29 cellular contexts compared by ENCODE assay signal in the genomic region with DNA sequence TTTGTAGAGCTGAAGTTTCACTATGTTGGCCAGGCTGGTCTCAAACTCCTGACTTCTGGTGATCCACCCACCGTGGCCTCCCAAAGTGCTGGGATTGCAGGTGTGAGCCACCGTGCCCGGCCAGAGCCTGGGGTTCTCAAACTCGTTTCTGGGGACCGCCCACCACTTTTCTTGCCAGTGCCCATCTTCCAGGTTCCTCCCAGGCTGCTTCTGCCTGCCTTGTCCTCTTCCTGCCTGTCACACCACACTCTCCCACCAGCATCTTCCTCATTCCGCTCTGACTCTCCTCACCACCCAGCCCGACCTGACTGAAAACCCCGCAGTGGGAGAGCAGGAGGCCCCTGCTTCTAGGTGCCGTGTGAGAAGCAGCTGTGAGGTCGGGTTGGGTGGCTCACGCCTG. TPM values are rescaled to one million over a fixed set of nuclear protein-coding genes. Genes with fewer than 3 reads are reported as not detected.
DNase-seq lines count a peak whose midpoint lies in the region; ATAC-seq and TF ChIP-seq lines count a peak whose summit lies in the region.
"Had no signal": no experiment of that assay in that cellular context is flagged by ENCODE, and none has a peak within 500 bp of the region (broad histone marks: within the 10 kb centered on the region; RNA-seq: fewer than 3 reads in every experiment).

No MANE protein-coding gene starts in this region.

- CTCF ChIA-PET in CD4-positive, alpha-beta memory T cell (lab: Charles Lee; ENCODE audit: partially characterized antibody): no interaction called here

- peaks cover 9% of the 10 kb centered on the region for H3K4me1 Mint-ChIP-seq in activated naive CD4-positive, alpha-beta T cell treated with anti-CD3 and anti-CD28 coated beads, Interleukin-2, amount 50 U/mL, for 24 hours
- peaks cover 7% of the 10 kb centered on the region for H3K4me1 Mint-ChIP-seq in activated T-helper 1 cell treated with anti-CD3 and anti-CD28 coated beads, Interleukin-12 subunit alpha, Interleukin-12 subunit beta, Interleukin-2, Interleukin-4 antibody, amounts not matched to agents 30 ng/mL and 10 ng/mL and 1 ng/mL, durations not matched to agents 14 hours and 24 hours and 36 hours (ENCODE audit: low read depth)
- H3K4me1 Mint-ChIP-seq in progenitor cell of endocrine pancreas (ENCODE audit: low read depth): no peaks in the 10 kb centered on the region
- peaks cover 1 to 16% (median 7%) of the 10 kb centered on the region in 4 donors for H3K4me1 Mint-ChIP-seq in CD4-positive, alpha-beta memory T cell

- peak overlapping the region; percentile 85 for H3K27ac Mint-ChIP-seq in activated naive CD4-positive, alpha-beta T cell treated with anti-CD3 and anti-CD28 coated beads, Interleukin-2, amount 50 U/mL, for 24 hours
- no peak overlapping the region for H3K27ac Mint-ChIP-seq in activated T-helper 1 cell treated with anti-CD3 and anti-CD28 coated beads, Interleukin-12 subunit alpha, Interleukin-12 subunit beta, Interleukin-2, Interleukin-4 antibody, amounts not matched to agents 30 ng/mL and 10 ng/mL and 1 ng/mL, durations not matched to agents 14 hours and 24 hours and 36 hours
- H3K27ac Mint-ChIP-seq in progenitor cell of endocrine pancreas: no peak overlapping the region
- H3K27ac Mint-ChIP-seq in CD4-positive, alpha-beta memory T cell: no peak overlapping the region
- H3K27ac Mint-ChIP-seq: T-helper 1 cell treated with Interleukin-12 subunit alpha and Interleukin-12 subunit beta and Interleukin-4 antibody, amounts not matched to agents 30 μg/mL and 1 μg/mL, for 36 hours had no signal

- H3K4me3 ChIP-seq in CD4-positive, alpha-beta memory T cell (ENCODE audit: low read length in 2 of 2): no peak overlapping the region
- H3K4me3 ChIP-seq: A549, dorsolateral prefrontal cortex, esophagus muscularis mucosa, tibial artery had no signal

- H3K4me3 Mint-ChIP-seq in activated naive CD4-positive, alpha-beta T cell treated with anti-CD3 and anti-CD28 coated beads, Interleukin-2, amount 50 U/mL, for 24 hours: no peak overlapping the region
- peak overlapping the region; percentile 53 for H3K4me3 Mint-ChIP-seq in activated T-helper 1 cell treated with anti-CD3 and anti-CD28 coated beads, Interleukin-12 subunit alpha, Interleukin-12 subunit beta, Interleukin-2, Interleukin-4 antibody, amounts not matched to agents 30 ng/mL and 10 ng/mL and 1 ng/mL, durations not matched to agents 14 hours and 24 hours and 36 hours
- H3K4me3 Mint-ChIP-seq in progenitor cell of endocrine pancreas (ENCODE audit: low read depth): peak overlapping the region; percentile 19
- H3K4me3 Mint-ChIP-seq in CD4-positive, alpha-beta memory T cell: no peak overlapping the region
- H3K4me3 Mint-ChIP-seq: T-helper 1 cell treated with Interleukin-12 subunit alpha and Interleukin-12 subunit beta and Interleukin-4 antibody, amounts not matched to agents 30 μg/mL and 1 μg/mL, for 36 hours had no signal

- no peak for TF ChIP-seq CTCF in progenitor cell of endocrine pancreas (IDR thresholded peaks at IDR 0.05; ENCODE audit: unreplicated experiment)

- H3K27me3 ChIP-seq in CD4-positive, alpha-beta memory T cell (ENCODE audit: insufficient read depth, low read length): no peaks in the 10 kb centered on the region
- H3K27me3 ChIP-seq: brain microvascular endothelial cell, dorsolateral prefrontal cortex, esophagus muscularis mucosa, tibial artery had no signal

- H3K27ac ChIP-seq in CD4-positive, alpha-beta memory T cell (ENCODE audit: low read depth, low read length): no peak overlapping the region
- H3K27ac ChIP-seq: brain microvascular endothelial cell, dorsolateral prefrontal cortex, esophagus muscularis mucosa, tibial artery had no signal

- peaks cover 11% of the 10 kb centered on the region for H3K4me1 ChIP-seq in CD4-positive, alpha-beta memory T cell (ENCODE audit: insufficient read depth, low read length)

- DNase-seq in activated naive CD4-positive, alpha-beta T cell treated with Interleukin-2 at 50 U/mL for 16 hours: no peak
- DNase-seq in NOMO-1 treated with dmso at 0.1 percent for 144 hours (lab: John Stamatoyannopoulos, UW; ENCODE audit: unreplicated experiment): peak; percentile 13
- no peak for DNase-seq in activated T-helper 1 cell treated with anti-CD3 and anti-CD28 coated beads, Interleukin-12 subunit alpha, Interleukin-12 subunit beta, Interleukin-2, Interleukin-4 antibody, amounts not matched to agents 30 ng/mL and 10 ng/mL and 1 ng/mL, durations not matched to agents 14 hours and 24 hours and 36 hours (ENCODE audit: low spot score)
- no peak for DNase-seq in progenitor cell of endocrine pancreas (ENCODE audit: low spot score, unreplicated experiment)
- no peak for DNase-seq in SIG-M5 treated with dmso at 0.1 percent for 504 hours (lab: John Stamatoyannopoulos, UW; ENCODE audit: unreplicated experiment)
- DNase-seq in CD4-positive, alpha-beta memory T cell: no peak
- DNase-seq: activated CD4-positive, alpha-beta T cell treated with anti-CD3 and anti-CD28 coated beads, Interleukin-2, amount 50 U/mL, for 48 hours; activated CD8-positive, alpha-beta memory T cell treated with anti-CD3 and anti-CD28 coated beads, Interleukin-2, amount 50 U/mL, for 48 hours; brain microvascular endothelial cell; cerebellar nuclear complex; DMS 273 treated with DMSO at 0.1 percent for 48 hours; dorsolateral prefrontal cortex; foreskin fibroblast; H7; mesendoderm; NCI-H2029; NCI-H526 treated with DMSO at 0.1 percent for 48 hours; NK-92 treated with Interleukin-12 subunit alpha and Interleukin-12 subunit beta, amount 100 ng/mL, for 24 hours; stimulated activated CD4-positive, alpha-beta T cell treated with anti-CD3 and anti-CD28 coated beads, Interleukin-4, amount 100 ng/mL, for 1 hour; tibial artery had no signal

- H3K9me3 Mint-ChIP-seq in activated naive CD4-positive, alpha-beta T cell treated with anti-CD3 and anti-CD28 coated beads, Interleukin-2, amount 50 U/mL, for 24 hours: no peaks in the 10 kb centered on the region
- H3K9me3 Mint-ChIP-seq in activated T-helper 1 cell treated with anti-CD3 and anti-CD28 coated beads, Interleukin-12 subunit alpha, Interleukin-12 subunit beta, Interleukin-2, Interleukin-4 antibody, amounts not matched to agents 30 ng/mL and 10 ng/mL and 1 ng/mL, durations not matched to agents 14 hours and 24 hours and 36 hours: no peaks in the 10 kb centered on the region
- no peaks in the 10 kb centered on the region for H3K9me3 Mint-ChIP-seq in progenitor cell of endocrine pancreas (ENCODE audit: low read depth)
- H3K9me3 Mint-ChIP-seq in CD4-positive, alpha-beta memory T cell: peaks cover 0 to 9% (median 0%) of the 10 kb centered on the region in 8 donors
- H3K9me3 Mint-ChIP-seq: activated naive CD4-positive, alpha-beta T cell treated with anti-CD3 and anti-CD28 coated beads, Interleukin-2, amount 50 U/mL, for 72 hours; IgD-negative memory B cell; T-helper 1 cell treated with Interleukin-12 subunit alpha and Interleukin-12 subunit beta and Interleukin-4 antibody, amounts not matched to agents 30 μg/mL and 1 μg/mL, for 36 hours had no signal

- no peaks in the 10 kb centered on the region for H3K36me3 ChIP-seq in CD4-positive, alpha-beta memory T cell (ENCODE audit: insufficient read depth, low read length)
- H3K36me3 ChIP-seq: brain microvascular endothelial cell, esophagus muscularis mucosa, tibial artery had no signal

- no peak for ATAC-seq in GM21447 (IDR thresholded peaks at IDR 0.05; ENCODE audit: unreplicated experiment)
- ATAC-seq: A549; activated CD4-positive, CD25-positive, alpha-beta regulatory T cell treated with anti-CD3 and anti-CD28 coated beads, Interleukin-2, amount 50 U/mL, for 24 hours; activated naive CD4-positive, alpha-beta T cell treated with anti-CD3 and anti-CD28 coated beads, Interleukin-2, amount 50 U/mL, for 72 hours had no signal

- no peaks in the 10 kb centered on the region for H3K9me3 ChIP-seq in CD4-positive, alpha-beta memory T cell (ENCODE audit: control insufficient read depth in 1 of 2, low read length in 2 of 2)
- H3K9me3 ChIP-seq: A549, esophagus muscularis mucosa, tibial artery had no signal

- H3K27me3 Mint-ChIP-seq in activated naive CD4-positive, alpha-beta T cell treated with anti-CD3 and anti-CD28 coated beads, Interleukin-2, amount 50 U/mL, for 24 hours: no peaks in the 10 kb centered on the region
- peaks cover 3% of the 10 kb centered on the region for H3K27me3 Mint-ChIP-seq in activated T-helper 1 cell treated with anti-CD3 and anti-CD28 coated beads, Interleukin-12 subunit alpha, Interleukin-12 subunit beta, Interleukin-2, Interleukin-4 antibody, amounts not matched to agents 30 ng/mL and 10 ng/mL and 1 ng/mL, durations not matched to agents 14 hours and 24 hours and 36 hours (ENCODE audit: insufficient read depth)
- no peaks in the 10 kb centered on the region for H3K27me3 Mint-ChIP-seq in progenitor cell of endocrine pancreas
- H3K27me3 Mint-ChIP-seq in CD4-positive, alpha-beta memory T cell: no peaks in the 10 kb centered on the region
- H3K27me3 Mint-ChIP-seq: IgD-negative memory B cell had no signal

- POLR2A ChIA-PET in CD4-positive, alpha-beta memory T cell (lab: Charles Lee; ENCODE audit: partially characterized antibody): no interaction called here

- intact Hi-C loops in activated T-helper 1 cell treated with anti-CD3 and anti-CD28 coated beads, Interleukin-12 subunit alpha, Interleukin-12 subunit beta, Interleukin-2, Interleukin-4 antibody, amounts not matched to agents 30 ng/mL and 10 ng/mL and 1 ng/mL, durations not matched to agents 14 hours and 24 hours and 36 hours (cut with micrococcal nuclease): no loop called here
- intact Hi-C loops in CD4-positive, alpha-beta memory T cell (cut with micrococcal nuclease): no loop called here

- H3K36me3 Mint-ChIP-seq in activated naive CD4-positive, alpha-beta T cell treated with anti-CD3 and anti-CD28 coated beads, Interleukin-2, amount 50 U/mL, for 24 hours: no peaks in the 10 kb centered on the region
- H3K36me3 Mint-ChIP-seq in activated T-helper 1 cell treated with anti-CD3 and anti-CD28 coated beads, Interleukin-12 subunit alpha, Interleukin-12 subunit beta, Interleukin-2, Interleukin-4 antibody, amounts not matched to agents 30 ng/mL and 10 ng/mL and 1 ng/mL, durations not matched to agents 14 hours and 24 hours and 36 hours (ENCODE audit: low read depth): peaks cover 4% of the 10 kb centered on the region
- H3K36me3 Mint-ChIP-seq in progenitor cell of endocrine pancreas (ENCODE audit: insufficient read depth): no peaks in the 10 kb centered on the region
- H3K36me3 Mint-ChIP-seq in CD4-positive, alpha-beta memory T cell: peaks cover 0 to 5% of the 10 kb centered on the region in 2 donors

RNA-seq across cellular contexts. Expression of gene DYNLT2B, which starts 3.1 kb away (rescaled TPM):
- total RNA-seq in activated T-helper 1 cell treated with anti-CD3 and anti-CD28 coated beads, Interleukin-12 subunit alpha, Interleukin-12 subunit beta, Interleukin-2, Interleukin-4 antibody, amounts not matched to agents 30 ng/mL and 10 ng/mL and 1 ng/mL, durations not matched to agents 14 hours and 24 hours and 36 hours: 11.6 and 12.7 TPM in 2 replicates
- total RNA-seq in progenitor cell of endocrine pancreas: 34.4 and 40.5 TPM in 2 replicates
- 1 to 10 TPM; 6.0 to 7.4 TPM for total RNA-seq in CD4-positive, alpha-beta memory T cell
- 10 to 100 TPM; 18.5 to 31.1 TPM for polyA plus RNA-seq in CD4-positive, alpha-beta memory T cell

RNA-seq across cellular contexts. Expression of gene TM4SF19, which starts 17.0 kb away (rescaled TPM):
- total RNA-seq in activated T-helper 1 cell treated with anti-CD3 and anti-CD28 coated beads, Interleukin-12 subunit alpha, Interleukin-12 subunit beta, Interleukin-2, Interleukin-4 antibody, amounts not matched to agents 30 ng/mL and 10 ng/mL and 1 ng/mL, durations not matched to agents 14 hours and 24 hours and 36 hours: not detected in 2 replicates
- not detected in 2 replicates for total RNA-seq in progenitor cell of endocrine pancreas
- 1 to 10 TPM; 2.4 to 2.6 TPM for total RNA-seq in CD4-positive, alpha-beta memory T cell
- polyA plus RNA-seq in CD4-positive, alpha-beta memory T cell: under 1 TPM in 1 of 2 donors, not detected in 1; 0.11 TPM
- total RNA-seq: esophagus muscularis mucosa, H7, pulmonary artery endothelial cell had no signal

RNA-seq across cellular contexts. Expression of gene PCYT1A, which starts 33.6 kb away (rescaled TPM):
- total RNA-seq in activated T-helper 1 cell treated with anti-CD3 and anti-CD28 coated beads, Interleukin-12 subunit alpha, Interleukin-12 subunit beta, Interleukin-2, Interleukin-4 antibody, amounts not matched to agents 30 ng/mL and 10 ng/mL and 1 ng/mL, durations not matched to agents 14 hours and 24 hours and 36 hours: 54.7 and 57.0 TPM in 2 replicates
- total RNA-seq in progenitor cell of endocrine pancreas: 33.9 and 42.9 TPM in 2 replicates
- total RNA-seq in CD4-positive, alpha-beta memory T cell: 10 to 100 TPM; 70.1 to 73.7 TPM
- polyA plus RNA-seq in CD4-positive, alpha-beta memory T cell: 10 to 100 TPM; 11.0 to 25.5 TPM

Comparison
In these comparisons a context has a peak if more than half of its experiments do, and no peak if none do; other contexts are left out.
1. H3K4me3 Mint-ChIP-seq: peak in activated T-helper 1 cell treated with anti-CD3 and anti-CD28 coated beads, Interleukin-12 subunit alpha, Interleukin-12 subunit beta, Interleukin-2, Interleukin-4 antibody, amounts not matched to agents 30 ng/mL and 10 ng/mL and 1 ng/mL, durations not matched to agents 14 hours and 24 hours and 36 hours (single experiment) and progenitor cell of endocrine pancreas (single experiment); none in activated naive CD4-positive, alpha-beta T cell treated with anti-CD3 and anti-CD28 coated beads, Interleukin-2, amount 50 U/mL, for 24 hours (single experiment) and CD4-positive, alpha-beta memory T cell (0 of 8).